Comparison of ENCODE assay signal across 1 cellular context in genomic region chr12:110590059-110590458, GRCh38.
TF ChIP-seq lines count a peak whose summit lies in the region.

No MANE protein-coding gene starts in this region.

TF ChIP-seq in K562, 482 proteins besides CTCF, POLR2A, EP300 and RAD21:
- TF ChIP-seq USF1 (CRISPR knock-in tag; IDR thresholded peaks at IDR 0.05) (peak; percentile 62), RUNX1 (IDR thresholded peaks at IDR 0.05; ENCODE audit: low read depth) (no peak), USF2 (CRISPR knock-in tag; IDR thresholded peaks at IDR 0.05) (peak; percentile 43), RAD51 (IDR thresholded peaks at IDR 0.05; ENCODE audit: borderline replicate concordance, low read depth) (peak; percentile 66; the same call in 1 of the 2 replicates)
